Comparison of ENCODE assay signal across 1 cellular context in the genomic region with DNA sequence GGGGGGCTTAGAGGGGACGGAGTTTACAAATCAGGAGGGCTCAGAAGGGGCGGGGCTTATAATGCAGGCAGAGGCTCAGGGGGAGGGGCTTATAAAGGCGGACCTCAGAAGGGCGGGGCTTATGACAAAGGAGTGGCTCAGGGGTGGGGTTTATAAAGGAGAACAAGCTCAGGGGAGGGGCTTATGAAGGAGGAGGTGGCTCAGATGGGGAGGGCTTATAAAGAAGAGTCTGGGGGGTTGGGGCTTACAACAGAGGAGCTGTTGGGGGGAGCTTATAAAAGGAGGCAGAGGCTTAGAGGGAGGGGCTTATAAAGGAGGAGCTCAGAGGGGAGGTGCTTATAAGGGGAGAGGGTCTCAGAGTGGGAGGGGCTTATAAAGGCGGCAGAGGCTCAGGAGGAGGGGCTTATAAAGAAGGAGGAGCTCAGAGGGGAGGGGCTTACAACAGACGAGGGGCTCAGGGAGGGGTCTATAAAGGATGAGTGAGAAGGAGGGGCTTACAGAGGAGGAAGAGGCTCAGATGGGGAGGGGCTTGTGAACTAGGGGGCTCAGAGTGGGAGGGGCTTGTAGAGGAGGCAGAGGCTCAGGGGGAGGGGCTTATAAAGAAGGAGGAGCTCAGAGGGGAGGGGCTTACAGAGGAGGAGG.
TF ChIP-seq lines count a peak whose summit lies in the region.

No MANE protein-coding gene starts in this region.

TF ChIP-seq in GM12878, 131 proteins besides CTCF, POLR2A, EP300 and RAD21:
- TF ChIP-seq ZNF687 (IDR thresholded peaks at IDR 0.05) (no peak), MEF2A (IDR thresholded peaks at IDR 0.05; ENCODE audit: insufficient read depth, low read depth, low read length) (no peak), FOS (IDR thresholded peaks at IDR 0.05; ENCODE audit: borderline replicate concordance, extremely low read depth, insufficient read length) (no peak), RELA (IDR thresholded peaks at IDR 0.05; ENCODE audit: borderline replicate concordance, partially characterized antibody) (no peak), ZZZ3 (IDR thresholded peaks at IDR 0.05; ENCODE audit: control insufficient read depth, insufficient read length, low read depth) (no peak), ZNF207 (IDR thresholded peaks at IDR 0.05; ENCODE audit: borderline replicate concordance) (no peak), ELK1 (IDR thresholded peaks at IDR 0.05; ENCODE audit: low read depth, low read length) (no peak), WRNIP1 (IDR thresholded peaks at IDR 0.05; ENCODE audit: borderline replicate concordance, low read depth, low read length) (no peak), ZNF592 (IDR thresholded peaks at IDR 0.05) (no peak), FOXM1 (IDR thresholded peaks at IDR 0.05; ENCODE audit: low read depth, low read length) (no peak), FOXK2 (IDR thresholded peaks at IDR 0.05) (no peak), SIN3A (IDR thresholded peaks at IDR 0.05; ENCODE audit: low read depth, low read length) (no peak), ZBTB33 (IDR thresholded peaks at IDR 0.05) (no peak), KDM1A (IDR thresholded peaks at IDR 0.05; ENCODE audit: borderline replicate concordance) (no peak), ZNF217 (IDR thresholded peaks at IDR 0.05) (no peak), BCL11A (IDR thresholded peaks at IDR 0.05; ENCODE audit: low read depth, low read length) (no peak)
- TF ChIP-seq, protein P1, sequence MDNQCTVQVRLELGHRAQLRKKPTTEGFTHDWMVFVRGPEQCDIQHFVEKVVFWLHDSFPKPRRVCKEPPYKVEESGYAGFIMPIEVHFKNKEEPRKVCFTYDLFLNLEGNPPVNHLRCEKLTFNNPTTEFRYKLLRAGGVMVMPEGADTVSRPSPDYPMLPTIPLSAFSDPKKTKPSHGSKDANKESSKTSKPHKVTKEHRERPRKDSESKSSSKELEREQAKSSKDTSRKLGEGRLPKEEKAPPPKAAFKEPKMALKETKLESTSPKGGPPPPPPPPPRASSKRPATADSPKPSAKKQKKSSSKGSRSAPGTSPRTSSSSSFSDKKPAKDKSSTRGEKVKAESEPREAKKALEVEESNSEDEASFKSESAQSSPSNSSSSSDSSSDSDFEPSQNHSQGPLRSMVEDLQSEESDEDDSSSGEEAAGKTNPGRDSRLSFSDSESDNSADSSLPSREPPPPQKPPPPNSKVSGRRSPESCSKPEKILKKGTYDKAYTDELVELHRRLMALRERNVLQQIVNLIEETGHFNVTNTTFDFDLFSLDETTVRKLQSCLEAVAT (IDR thresholded peaks at IDR 0.05): no peak
- TF ChIP-seq, protein P2, sequence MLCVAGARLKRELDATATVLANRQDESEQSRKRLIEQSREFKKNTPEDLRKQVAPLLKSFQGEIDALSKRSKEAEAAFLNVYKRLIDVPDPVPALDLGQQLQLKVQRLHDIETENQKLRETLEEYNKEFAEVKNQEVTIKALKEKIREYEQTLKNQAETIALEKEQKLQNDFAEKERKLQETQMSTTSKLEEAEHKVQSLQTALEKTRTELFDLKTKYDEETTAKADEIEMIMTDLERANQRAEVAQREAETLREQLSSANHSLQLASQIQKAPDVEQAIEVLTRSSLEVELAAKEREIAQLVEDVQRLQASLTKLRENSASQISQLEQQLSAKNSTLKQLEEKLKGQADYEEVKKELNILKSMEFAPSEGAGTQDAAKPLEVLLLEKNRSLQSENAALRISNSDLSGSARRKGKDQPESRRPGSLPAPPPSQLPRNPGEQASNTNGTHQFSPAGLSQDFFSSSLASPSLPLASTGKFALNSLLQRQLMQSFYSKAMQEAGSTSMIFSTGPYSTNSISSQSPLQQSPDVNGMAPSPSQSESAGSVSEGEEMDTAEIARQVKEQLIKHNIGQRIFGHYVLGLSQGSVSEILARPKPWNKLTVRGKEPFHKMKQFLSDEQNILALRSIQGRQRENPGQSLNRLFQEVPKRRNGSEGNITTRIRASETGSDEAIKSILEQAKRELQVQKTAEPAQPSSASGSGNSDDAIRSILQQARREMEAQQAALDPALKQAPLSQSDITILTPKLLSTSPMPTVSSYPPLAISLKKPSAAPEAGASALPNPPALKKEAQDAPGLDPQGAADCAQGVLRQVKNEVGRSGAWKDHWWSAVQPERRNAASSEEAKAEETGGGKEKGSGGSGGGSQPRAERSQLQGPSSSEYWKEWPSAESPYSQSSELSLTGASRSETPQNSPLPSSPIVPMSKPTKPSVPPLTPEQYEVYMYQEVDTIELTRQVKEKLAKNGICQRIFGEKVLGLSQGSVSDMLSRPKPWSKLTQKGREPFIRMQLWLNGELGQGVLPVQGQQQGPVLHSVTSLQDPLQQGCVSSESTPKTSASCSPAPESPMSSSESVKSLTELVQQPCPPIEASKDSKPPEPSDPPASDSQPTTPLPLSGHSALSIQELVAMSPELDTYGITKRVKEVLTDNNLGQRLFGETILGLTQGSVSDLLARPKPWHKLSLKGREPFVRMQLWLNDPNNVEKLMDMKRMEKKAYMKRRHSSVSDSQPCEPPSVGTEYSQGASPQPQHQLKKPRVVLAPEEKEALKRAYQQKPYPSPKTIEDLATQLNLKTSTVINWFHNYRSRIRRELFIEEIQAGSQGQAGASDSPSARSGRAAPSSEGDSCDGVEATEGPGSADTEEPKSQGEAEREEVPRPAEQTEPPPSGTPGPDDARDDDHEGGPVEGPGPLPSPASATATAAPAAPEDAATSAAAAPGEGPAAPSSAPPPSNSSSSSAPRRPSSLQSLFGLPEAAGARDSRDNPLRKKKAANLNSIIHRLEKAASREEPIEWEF (IDR thresholded peaks at IDR 0.05; ENCODE audit: insufficient replicate concordance, low read depth, low read length): no peak
- TF ChIP-seq, protein P3, sequence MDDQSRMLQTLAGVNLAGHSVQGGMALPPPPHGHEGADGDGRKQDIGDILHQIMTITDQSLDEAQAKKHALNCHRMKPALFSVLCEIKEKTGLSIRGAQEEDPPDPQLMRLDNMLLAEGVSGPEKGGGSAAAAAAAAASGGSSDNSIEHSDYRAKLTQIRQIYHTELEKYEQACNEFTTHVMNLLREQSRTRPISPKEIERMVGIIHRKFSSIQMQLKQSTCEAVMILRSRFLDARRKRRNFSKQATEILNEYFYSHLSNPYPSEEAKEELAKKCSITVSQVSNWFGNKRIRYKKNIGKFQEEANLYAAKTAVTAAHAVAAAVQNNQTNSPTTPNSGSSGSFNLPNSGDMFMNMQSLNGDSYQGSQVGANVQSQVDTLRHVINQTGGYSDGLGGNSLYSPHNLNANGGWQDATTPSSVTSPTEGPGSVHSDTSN (IDR thresholded peaks at IDR 0.05; ENCODE audit: insufficient replicate concordance, low read depth, low read length): no peak
- TF ChIP-seq, protein P4, sequence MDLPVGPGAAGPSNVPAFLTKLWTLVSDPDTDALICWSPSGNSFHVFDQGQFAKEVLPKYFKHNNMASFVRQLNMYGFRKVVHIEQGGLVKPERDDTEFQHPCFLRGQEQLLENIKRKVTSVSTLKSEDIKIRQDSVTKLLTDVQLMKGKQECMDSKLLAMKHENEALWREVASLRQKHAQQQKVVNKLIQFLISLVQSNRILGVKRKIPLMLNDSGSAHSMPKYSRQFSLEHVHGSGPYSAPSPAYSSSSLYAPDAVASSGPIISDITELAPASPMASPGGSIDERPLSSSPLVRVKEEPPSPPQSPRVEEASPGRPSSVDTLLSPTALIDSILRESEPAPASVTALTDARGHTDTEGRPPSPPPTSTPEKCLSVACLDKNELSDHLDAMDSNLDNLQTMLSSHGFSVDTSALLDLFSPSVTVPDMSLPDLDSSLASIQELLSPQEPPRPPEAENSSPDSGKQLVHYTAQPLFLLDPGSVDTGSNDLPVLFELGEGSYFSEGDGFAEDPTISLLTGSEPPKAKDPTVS (IDR thresholded peaks at IDR 0.05; ENCODE audit: low read depth, low read length): no peak
TF ChIP-seq in GM12878: peak in this region for 0.
